In the genomic region with DNA sequence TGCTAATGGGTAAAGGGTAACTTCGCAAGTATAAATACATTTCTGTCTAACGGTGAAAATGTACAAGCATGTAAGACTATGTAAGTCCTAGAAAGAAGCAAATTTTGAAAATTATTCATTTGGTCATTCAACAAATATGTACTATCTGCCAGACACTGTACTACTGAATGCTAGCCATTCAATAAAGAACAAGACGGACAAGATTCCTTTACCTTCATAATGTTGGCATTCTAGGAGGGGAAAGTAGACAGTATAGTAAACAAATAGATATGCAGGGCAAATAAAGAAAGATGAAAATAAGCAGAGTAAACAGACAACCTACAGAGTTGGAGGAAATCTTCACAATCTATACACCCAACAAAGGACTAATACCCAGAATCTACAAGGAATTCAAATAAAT, we compare ENCODE assay signal across 24 cellular contexts. TPM values are rescaled to one million over a fixed set of nuclear protein-coding genes. Genes with fewer than 3 reads are reported as not detected.
"Had no signal": no experiment of that assay in that cellular context is flagged by ENCODE, and none has a peak within 500 bp of the region (broad histone marks: within the 10 kb centered on the region; RNA-seq: fewer than 3 reads in every experiment).

No MANE protein-coding gene starts in this region.

- DNase-seq: colonic mucosa; cortex of kidney; effector CD8-positive, alpha-beta T cell; effector memory CD8-positive, alpha-beta T cell; endodermal cell; erythroblast; esophagus squamous epithelium; foreskin fibroblast; foreskin melanocyte; gastrocnemius medialis; glutamatergic neuron; head of caudate nucleus; heart right ventricle; hippocampal formation; left cardiac atrium; left lung; left ventricle myocardium superior; lower lobe of right lung; mesenchymal stem cell; mucosa of descending colon; naive B cell had no signal

- H3K4me3 Mint-ChIP-seq: dendritic cell treated with granulocyte-macrophage colony-stimulating factor and Interleukin-4, amounts not matched to agents 40 ng/mL and 50 ng/mL, for 4 days; effector memory CD8-positive, alpha-beta T cell; endodermal cell; mesothelial cell of epicardium; naive B cell had no signal

- H3K27ac Mint-ChIP-seq: dendritic cell treated with granulocyte-macrophage colony-stimulating factor and Interleukin-4, amounts not matched to agents 40 ng/mL and 50 ng/mL, for 4 days; effector memory CD8-positive, alpha-beta T cell; endodermal cell; mesothelial cell of epicardium; naive B cell had no signal

- H3K4me1 Mint-ChIP-seq: endodermal cell, naive B cell had no signal

- H3K36me3 Mint-ChIP-seq: mesothelial cell of epicardium, naive B cell had no signal

- H3K9me3 Mint-ChIP-seq: effector memory CD8-positive, alpha-beta T cell; endodermal cell had no signal

RNA-seq across cellular contexts. Expression of a gene that starts 32.7 kb away (rescaled TPM):
- total RNA-seq: myocyte had no signal
